21 cellular contexts compared by ENCODE assay signal in the genomic region with DNA sequence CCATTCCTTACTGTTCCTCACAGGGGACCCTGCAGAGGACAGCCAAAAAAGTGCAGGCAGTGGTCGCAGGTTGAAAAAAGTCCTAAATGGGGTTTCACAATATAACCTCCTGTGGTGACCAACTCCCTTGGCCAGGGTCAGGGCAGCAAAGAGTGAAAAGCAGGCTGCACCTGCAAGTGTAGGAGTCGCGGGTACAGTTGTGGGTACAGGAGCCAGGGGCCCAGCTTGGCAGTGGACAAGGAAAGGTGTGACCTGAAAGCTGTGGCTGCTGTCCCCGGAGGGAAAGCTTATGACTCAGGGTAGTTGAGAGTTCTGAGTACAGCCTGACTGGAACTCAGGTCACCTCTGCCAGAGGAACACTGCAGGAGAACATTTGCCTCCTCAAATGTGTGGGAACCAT.
"Had no signal": no experiment of that assay in that cellular context is flagged by ENCODE, and none has a peak within 500 bp of the region (broad histone marks: within the 10 kb centered on the region; RNA-seq: fewer than 3 reads in every experiment).

No MANE protein-coding gene starts in this region.

- H3K4me3 ChIP-seq: MG63, SJCRH30 had no signal

- H3K4me1 ChIP-seq: SJCRH30 had no signal

- DNase-seq: KBM-7; MG63; NCI-H1092; NCI-H1105 treated with DMSO at 0.1 percent for 48 hours; NCI-H1436; NCI-H187; NCI-H2029; NCI-H2081 treated with DMSO at 0.1 percent for 48 hours; NCI-H2171; NCI-H226; NCI-H446; NCI-H510A; NCI-H524 treated with DMSO at 0.1 percent for 48 hours; NCI-H774; NK-92 treated with Interleukin-12 subunit alpha and Interleukin-12 subunit beta, amount 100 ng/mL, for 24 hours; PC-3; SHP77 treated with DMSO at 0.1 percent for 48 hours had no signal

- H3K27me3 ChIP-seq: MG63, SJCRH30 had no signal

- ATAC-seq: Panc1, Right ventricle myocardium inferior, SK-N-SH treated with all-trans-retinoic acid at 6 μM for 48 hours had no signal

- H3K27ac ChIP-seq: SJCRH30 had no signal

- H3K36me3 ChIP-seq: MG63, SJCRH30 had no signal
